In genomic region chr1:91592716-91593477, GRCh38 we compare ENCODE assay signal across 15 cellular contexts.
DNase-seq lines count a peak whose midpoint lies in the region; ATAC-seq and TF ChIP-seq lines count a peak whose summit lies in the region.
"Had no signal": no experiment of that assay in that cellular context is flagged by ENCODE, and none has a peak within 500 bp of the region (broad histone marks: within the 10 kb centered on the region; RNA-seq: fewer than 3 reads in every experiment).

No MANE protein-coding gene starts in this region.

- no peak for DNase-seq in activated T-cell treated with anti-CD3 and anti-CD28 coated beads, Interleukin-2, amount 50 U/mL, for 24 hours
- DNase-seq in activated T-cell treated with anti-CD3 and anti-CD28 coated beads for 4 hours (no peak), neural crest cell (ENCODE audit: low read depth, low spot score) (no peak), BE2C (no peak)
- DNase-seq: CD8-positive, alpha-beta memory T cell; NCI-H1417; NCI-H2029; NCI-H2171; NCI-H446; OCI-M1 had no signal

- no peaks in the 10 kb centered on the region for H3K4me1 ChIP-seq in BE2C

- H3K36me3 Mint-ChIP-seq in activated T-cell treated with anti-CD3 and anti-CD28 coated beads, Interleukin-2, amount 50 U/mL, for 24 hours (ENCODE audit: low read depth) = no peaks in the 10 kb centered on the region
- no peaks in the 10 kb centered on the region for H3K36me3 Mint-ChIP-seq in T-helper 1 cell treated with Interleukin-12 subunit alpha and Interleukin-12 subunit beta and Interleukin-4 antibody, amounts not matched to agents 30 μg/mL and 1 μg/mL, for 36 hours (ENCODE audit: low read depth)
- no peaks in the 10 kb centered on the region for H3K36me3 Mint-ChIP-seq in activated T-helper 17 cell treated with anti-CD3 and anti-CD28 coated beads, Interleukin-2, amount 50 U/mL, for 72 hours (ENCODE audit: low read depth)
- no peaks in the 10 kb centered on the region for H3K36me3 Mint-ChIP-seq in neural crest cell (ENCODE audit: low read depth)
- no peaks in the 10 kb centered on the region for H3K36me3 Mint-ChIP-seq in stimulated activated memory B cell treated with anti-CD40 and anti-IgM and Interleukin-4, amounts not matched to agents 10 μg/mL and 1 μg/mL and 100 μg/mL, for 72 hours
- H3K36me3 Mint-ChIP-seq: CD8-positive, alpha-beta memory T cell had no signal

- H3K4me3 Mint-ChIP-seq in activated T-cell treated with anti-CD3 and anti-CD28 coated beads, Interleukin-2, amount 50 U/mL, for 24 hours = peak overlapping the region; percentile 61
- H3K4me3 Mint-ChIP-seq in T-helper 1 cell treated with Interleukin-12 subunit alpha and Interleukin-12 subunit beta and Interleukin-4 antibody, amounts not matched to agents 30 μg/mL and 1 μg/mL, for 36 hours = peak overlapping the region; percentile 54
- peak overlapping the region; percentile 78 for H3K4me3 Mint-ChIP-seq in activated T-helper 17 cell treated with anti-CD3 and anti-CD28 coated beads, Interleukin-2, amount 50 U/mL, for 72 hours
- H3K4me3 Mint-ChIP-seq in neural crest cell = no peak overlapping the region
- H3K4me3 Mint-ChIP-seq in stimulated activated memory B cell treated with anti-CD40 and anti-IgM and Interleukin-4, amounts not matched to agents 10 μg/mL and 1 μg/mL and 100 μg/mL, for 72 hours = no peak overlapping the region

- H3K27me3 Mint-ChIP-seq in activated T-cell treated with anti-CD3 and anti-CD28 coated beads, Interleukin-2, amount 50 U/mL, for 24 hours = no peaks in the 10 kb centered on the region
- H3K27me3 Mint-ChIP-seq in T-helper 1 cell treated with Interleukin-12 subunit alpha and Interleukin-12 subunit beta and Interleukin-4 antibody, amounts not matched to agents 30 μg/mL and 1 μg/mL, for 36 hours (ENCODE audit: low read depth) = no peaks in the 10 kb centered on the region
- H3K27me3 Mint-ChIP-seq in activated T-helper 17 cell treated with anti-CD3 and anti-CD28 coated beads, Interleukin-2, amount 50 U/mL, for 72 hours = no peaks in the 10 kb centered on the region
- no peaks in the 10 kb centered on the region for H3K27me3 Mint-ChIP-seq in neural crest cell (ENCODE audit: low read depth)
- H3K27me3 Mint-ChIP-seq in stimulated activated memory B cell treated with anti-CD40 and anti-IgM and Interleukin-4, amounts not matched to agents 10 μg/mL and 1 μg/mL and 100 μg/mL, for 72 hours = peaks cover 10% of the 10 kb centered on the region
- H3K27me3 Mint-ChIP-seq: CD8-positive, alpha-beta memory T cell had no signal

- peak overlapping the region; percentile 87 for H3K27ac Mint-ChIP-seq in activated T-cell treated with anti-CD3 and anti-CD28 coated beads, Interleukin-2, amount 50 U/mL, for 24 hours
- peak overlapping the region; percentile 76 for H3K27ac Mint-ChIP-seq in T-helper 1 cell treated with Interleukin-12 subunit alpha and Interleukin-12 subunit beta and Interleukin-4 antibody, amounts not matched to agents 30 μg/mL and 1 μg/mL, for 36 hours
- peak overlapping the region; percentile 52 for H3K27ac Mint-ChIP-seq in activated T-helper 17 cell treated with anti-CD3 and anti-CD28 coated beads, Interleukin-2, amount 50 U/mL, for 72 hours
- peak overlapping the region; percentile 78 for H3K27ac Mint-ChIP-seq in neural crest cell (ENCODE audit: unreplicated experiment)
- H3K27ac Mint-ChIP-seq in stimulated activated memory B cell treated with anti-CD40 and anti-IgM and Interleukin-4, amounts not matched to agents 10 μg/mL and 1 μg/mL and 100 μg/mL, for 72 hours = no peak overlapping the region

- H3K27me3 ChIP-seq in BE2C = no peaks in the 10 kb centered on the region
- H3K27me3 ChIP-seq: BLaER1 had no signal

- no peaks in the 10 kb centered on the region for H3K9me3 Mint-ChIP-seq in activated T-cell treated with anti-CD3 and anti-CD28 coated beads, Interleukin-2, amount 50 U/mL, for 24 hours
- no peaks in the 10 kb centered on the region for H3K9me3 Mint-ChIP-seq in T-helper 1 cell treated with Interleukin-12 subunit alpha and Interleukin-12 subunit beta and Interleukin-4 antibody, amounts not matched to agents 30 μg/mL and 1 μg/mL, for 36 hours
- H3K9me3 Mint-ChIP-seq in activated T-helper 17 cell treated with anti-CD3 and anti-CD28 coated beads, Interleukin-2, amount 50 U/mL, for 72 hours = no peaks in the 10 kb centered on the region
- H3K9me3 Mint-ChIP-seq in neural crest cell = no peaks in the 10 kb centered on the region
- H3K9me3 Mint-ChIP-seq in stimulated activated memory B cell treated with anti-CD40 and anti-IgM and Interleukin-4, amounts not matched to agents 10 μg/mL and 1 μg/mL and 100 μg/mL, for 72 hours = no peaks in the 10 kb centered on the region
- H3K9me3 Mint-ChIP-seq: CD8-positive, alpha-beta memory T cell had no signal

- peaks cover 31% of the 10 kb centered on the region for H3K4me1 Mint-ChIP-seq in activated T-cell treated with anti-CD3 and anti-CD28 coated beads, Interleukin-2, amount 50 U/mL, for 24 hours (ENCODE audit: low read depth)
- H3K4me1 Mint-ChIP-seq in T-helper 1 cell treated with Interleukin-12 subunit alpha and Interleukin-12 subunit beta and Interleukin-4 antibody, amounts not matched to agents 30 μg/mL and 1 μg/mL, for 36 hours (ENCODE audit: low read depth) = peaks cover 51% of the 10 kb centered on the region
- H3K4me1 Mint-ChIP-seq in activated T-helper 17 cell treated with anti-CD3 and anti-CD28 coated beads, Interleukin-2, amount 50 U/mL, for 72 hours = peaks cover 12% of the 10 kb centered on the region
- peaks cover 27% of the 10 kb centered on the region for H3K4me1 Mint-ChIP-seq in neural crest cell
- H3K4me1 Mint-ChIP-seq in stimulated activated memory B cell treated with anti-CD40 and anti-IgM and Interleukin-4, amounts not matched to agents 10 μg/mL and 1 μg/mL and 100 μg/mL, for 72 hours = peaks cover 8% of the 10 kb centered on the region

- no peak for TF ChIP-seq CTCF in neural crest cell (conservative IDR thresholded peaks at IDR 0.05)
- TF ChIP-seq CTCF in BE2C (IDR thresholded peaks at IDR 0.05; ENCODE audit: low read depth, low read length) = no peak

- ATAC-seq in activated T-helper 17 cell treated with anti-CD3 and anti-CD28 coated beads, Interleukin-2, amount 50 U/mL, for 72 hours (replicated peaks) = peak; percentile 48
- no peak for ATAC-seq in stimulated activated memory B cell treated with anti-CD40 and anti-IgM and Interleukin-4, amounts not matched to agents 10 μg/mL and 1 μg/mL and 100 μg/mL, for 72 hours
- no peak for ATAC-seq in GM18502 (IDR thresholded peaks at IDR 0.05; ENCODE audit: poor library complexity, unreplicated experiment)

- no peaks in the 10 kb centered on the region for H3K36me3 ChIP-seq in BE2C
- H3K36me3 ChIP-seq: BLaER1 had no signal

- no peaks in the 10 kb centered on the region for H3K9me3 ChIP-seq in BE2C
- H3K9me3 ChIP-seq: BLaER1 had no signal

- no peak overlapping the region for H3K4me3 ChIP-seq in BE2C (ENCODE audit: low read depth, low read length)
- H3K4me3 ChIP-seq: BLaER1 had no signal

Comparison
In these comparisons a context has a peak if more than half of its experiments do, and no peak if none do; other contexts are left out.
1. H3K4me3 Mint-ChIP-seq: peak in activated T-cell treated with anti-CD3 and anti-CD28 coated beads, Interleukin-2, amount 50 U/mL, for 24 hours (single experiment), T-helper 1 cell treated with Interleukin-12 subunit alpha and Interleukin-12 subunit beta and Interleukin-4 antibody, amounts not matched to agents 30 μg/mL and 1 μg/mL, for 36 hours (single experiment) and activated T-helper 17 cell treated with anti-CD3 and anti-CD28 coated beads, Interleukin-2, amount 50 U/mL, for 72 hours (single experiment); none in neural crest cell (single experiment) and stimulated activated memory B cell treated with anti-CD40 and anti-IgM and Interleukin-4, amounts not matched to agents 10 μg/mL and 1 μg/mL and 100 μg/mL, for 72 hours (single experiment).